18 cellular contexts compared by ENCODE assay signal in genomic region chr2:95017836-95018235, GRCh38. TPM values are rescaled to one million over a fixed set of nuclear protein-coding genes. Genes with fewer than 3 reads are reported as not detected.
DNase-seq lines count a peak whose midpoint lies in the region; ATAC-seq and TF ChIP-seq lines count a peak whose summit lies in the region.
"Had no signal": no experiment of that assay in that cellular context is flagged by ENCODE, and none has a peak within 500 bp of the region (broad histone marks: within the 10 kb centered on the region; RNA-seq: fewer than 3 reads in every experiment).

No MANE protein-coding gene starts in this region.

- H2BK120ac ChIP-seq in neuronal stem cell (ENCODE audit: low read depth, low read length): no peak overlapping the region

- POLR2A ChIA-PET in activated naive CD8-positive, alpha-beta T cell treated with anti-CD3 and anti-CD28 coated beads, Interleukin-2, amount 10 ng/mL, durations not matched to agents 7 days and 5 days (lab: Charles Lee): no interaction called here

- no peak overlapping the region for H2BK15ac ChIP-seq in neuronal stem cell (ENCODE audit: low read length)

- H3K4ac ChIP-seq in neuronal stem cell (ENCODE audit: low read length): no peak overlapping the region

- peak overlapping the region; percentile 13 for H2AK5ac ChIP-seq in neuronal stem cell (ENCODE audit: low read depth, low read length)

- H3K4me3 Mint-ChIP-seq in activated naive CD8-positive, alpha-beta T cell treated with anti-CD3 and anti-CD28 coated beads, Interleukin-2, amount 10 ng/mL, durations not matched to agents 7 days and 5 days: no peak overlapping the region
- no peak overlapping the region for H3K4me3 Mint-ChIP-seq in activated naive CD8-positive, alpha-beta T cell treated with anti-CD3 and anti-CD28 coated beads, Interleukin-2, amount 50 U/mL, for 24 hours
- H3K4me3 Mint-ChIP-seq: CD8-positive, alpha-beta memory T cell had no signal

- H3K27me3 ChIP-seq in esophagus squamous epithelium (peaks cover 0 to 16% (median 0%) of the 10 kb centered on the region in 4 donors), neuronal stem cell (ENCODE audit: control insufficient read depth in 3 of 3, insufficient read depth in 3 of 3, low read depth in 1 of 3, low read length in 3 of 3) (peaks cover 0 to 54% (median 4%) of the 10 kb centered on the region in 3 experiments)

- TF ChIP-seq CTCF in esophagus squamous epithelium (IDR thresholded peaks at IDR 0.05): no peak

- H3K4me1 Mint-ChIP-seq in activated naive CD8-positive, alpha-beta T cell treated with anti-CD3 and anti-CD28 coated beads, Interleukin-2, amount 10 ng/mL, durations not matched to agents 7 days and 5 days: peaks cover 37% of the 10 kb centered on the region
- H3K4me1 Mint-ChIP-seq in activated naive CD8-positive, alpha-beta T cell treated with anti-CD3 and anti-CD28 coated beads, Interleukin-2, amount 50 U/mL, for 24 hours: peaks cover 22% of the 10 kb centered on the region

- ATAC-seq in activated naive CD8-positive, alpha-beta T cell treated with anti-CD3 and anti-CD28 coated beads, Interleukin-2, amount 10 ng/mL, durations not matched to agents 7 days and 5 days (ENCODE audit: low read depth): no peak
- ATAC-seq in activated naive CD8-positive, alpha-beta T cell treated with anti-CD3 and anti-CD28 coated beads, Interleukin-2, amount 50 U/mL, for 24 hours: no peak
- no peak for ATAC-seq in HG03342 (IDR thresholded peaks at IDR 0.05; ENCODE audit: unreplicated experiment)

- no peak for TF ChIP-seq POLR2A in esophagus squamous epithelium (IDR thresholded peaks at IDR 0.05)

- H2BK12ac ChIP-seq in neuronal stem cell (ENCODE audit: low read length): no peak overlapping the region

- 80 to 92% methylated on average over 8 to 9 of the region's 12 CpGs for WGBS in esophagus squamous epithelium, 2 donors
- no CpG with 5 or more reads among the region's 12 CpGs for WGBS in neuronal stem cell (ENCODE audit: extremely low coverage in 2 of 2, insufficient read length in 2 of 2, insufficient replicate concordance in 1 of 2), 2 donors

- peak overlapping the region; percentile 30 for H3K27ac Mint-ChIP-seq in activated naive CD8-positive, alpha-beta T cell treated with anti-CD3 and anti-CD28 coated beads, Interleukin-2, amount 10 ng/mL, durations not matched to agents 7 days and 5 days
- H3K27ac Mint-ChIP-seq in activated naive CD8-positive, alpha-beta T cell treated with anti-CD3 and anti-CD28 coated beads, Interleukin-2, amount 50 U/mL, for 24 hours: no peak overlapping the region
- H3K27ac Mint-ChIP-seq: CD8-positive, alpha-beta memory T cell had no signal

- peak overlapping the region; percentile 21 for H3K14ac ChIP-seq in neuronal stem cell (ENCODE audit: low read length)

- H3K9me3 ChIP-seq in esophagus squamous epithelium: no peaks in the 10 kb centered on the region
- H3K9me3 ChIP-seq in neuronal stem cell (replicated peaks in 1 of 2; ENCODE audit: control insufficient read depth in 2 of 2, insufficient read depth in 1 of 2, low read depth in 1 of 2, low read length in 2 of 2): no peaks in the 10 kb centered on the region
- H3K9me3 ChIP-seq: BLaER1, Caco-2 had no signal

- H3K36me3 ChIP-seq in esophagus squamous epithelium (no peaks in the 10 kb centered on the region), neuronal stem cell (replicated peaks in 1 of 2; ENCODE audit: control insufficient read depth in 2 of 2, insufficient read depth in 2 of 2, low read length in 2 of 2) (no peaks in the 10 kb centered on the region)
- H3K36me3 ChIP-seq: BLaER1 had no signal

- H3K4me2 ChIP-seq in neuronal stem cell (ENCODE audit: insufficient read depth, low read length, poor library complexity, severe bottlenecking): no peak overlapping the region
- H3K4me2 ChIP-seq: BLaER1 had no signal

- H3K79me1 ChIP-seq in neuronal stem cell (ENCODE audit: low read depth, low read length): no peaks in the 10 kb centered on the region

- H3K27ac ChIP-seq in esophagus squamous epithelium (peak overlapping the region; percentile 75 to 91 (median 88)), neuronal stem cell (replicated peaks; ENCODE audit: low read length) (no peak overlapping the region), temporal lobe (ENCODE audit: low read depth, low read length) (peak overlapping the region; percentile 58)
- H3K27ac ChIP-seq: BLaER1, GM23248 had no signal

- no peaks in the 10 kb centered on the region for H3K9me3 Mint-ChIP-seq in activated naive CD8-positive, alpha-beta T cell treated with anti-CD3 and anti-CD28 coated beads, Interleukin-2, amount 10 ng/mL, durations not matched to agents 7 days and 5 days
- no peaks in the 10 kb centered on the region for H3K9me3 Mint-ChIP-seq in activated naive CD8-positive, alpha-beta T cell treated with anti-CD3 and anti-CD28 coated beads, Interleukin-2, amount 50 U/mL, for 24 hours
- H3K9me3 Mint-ChIP-seq: CD8-positive, alpha-beta memory T cell had no signal

- intact Hi-C loops in esophagus squamous epithelium (cut with DNase I): no loop called here

- H4K8ac ChIP-seq in neuronal stem cell (ENCODE audit: low read depth, low read length): no peak overlapping the region

- H3K36me3 Mint-ChIP-seq in activated naive CD8-positive, alpha-beta T cell treated with anti-CD3 and anti-CD28 coated beads, Interleukin-2, amount 10 ng/mL, durations not matched to agents 7 days and 5 days: no peaks in the 10 kb centered on the region
- no peaks in the 10 kb centered on the region for H3K36me3 Mint-ChIP-seq in activated naive CD8-positive, alpha-beta T cell treated with anti-CD3 and anti-CD28 coated beads, Interleukin-2, amount 50 U/mL, for 24 hours (ENCODE audit: low read depth)
- H3K36me3 Mint-ChIP-seq: CD8-positive, alpha-beta memory T cell had no signal

- H2AFZ ChIP-seq in neuronal stem cell (ENCODE audit: low read length): no peak overlapping the region
- H2AFZ ChIP-seq: GM23248 had no signal

- H3K18ac ChIP-seq in neuronal stem cell (ENCODE audit: low read length): peak overlapping the region; percentile 49

- H2BK5ac ChIP-seq in neuronal stem cell (ENCODE audit: low read length): no peak overlapping the region

- H4K91ac ChIP-seq in neuronal stem cell (ENCODE audit: low read depth, low read length, poor library complexity): no peak overlapping the region

- no peak overlapping the region for H3K23ac ChIP-seq in neuronal stem cell (ENCODE audit: low read depth, low read length, poor library complexity)

- no peak overlapping the region for H3K4me3 ChIP-seq in esophagus squamous epithelium
- no peak overlapping the region for H3K4me3 ChIP-seq in neuronal stem cell (ENCODE audit: low read length in 2 of 2)
- H3K4me3 ChIP-seq: BLaER1, GM23248 had no signal

- H3K4me1 ChIP-seq in esophagus squamous epithelium: peaks cover 13 to 82% (median 26%) of the 10 kb centered on the region in 3 donors
- H3K4me1 ChIP-seq in neuronal stem cell (ENCODE audit: control insufficient read depth in 2 of 2, insufficient read depth in 1 of 2, low read depth in 1 of 2, low read length in 2 of 2): no peaks in the 10 kb centered on the region
- H3K4me1 ChIP-seq: Caco-2 had no signal

- peaks cover 2% of the 10 kb centered on the region for H3K27me3 Mint-ChIP-seq in activated naive CD8-positive, alpha-beta T cell treated with anti-CD3 and anti-CD28 coated beads, Interleukin-2, amount 10 ng/mL, durations not matched to agents 7 days and 5 days
- H3K27me3 Mint-ChIP-seq in activated naive CD8-positive, alpha-beta T cell treated with anti-CD3 and anti-CD28 coated beads, Interleukin-2, amount 50 U/mL, for 24 hours: no peaks in the 10 kb centered on the region

- no peak overlapping the region for H3K9ac ChIP-seq in neuronal stem cell (ENCODE audit: low read depth, low read length, poor library complexity)
- H3K9ac ChIP-seq: BLaER1, GM23248 had no signal

- DNase-seq in activated naive CD8-positive, alpha-beta T cell treated with anti-CD3 and anti-CD28 coated beads, Interleukin-2, amount 10 ng/mL, durations not matched to agents 7 days and 5 days: no peak
- no peak for DNase-seq in activated naive CD8-positive, alpha-beta T cell treated with anti-CD3 and anti-CD28 coated beads, Interleukin-2, amount 50 U/mL, for 24 hours
- no peak for DNase-seq in esophagus squamous epithelium (lab: John Stamatoyannopoulos, UW)
- no peak for DNase-seq in neuronal stem cell (ENCODE audit: low spot score)
- DNase-seq in NCI-H2227 treated with DMSO at 0.1 percent for 48 hours (lab: John Stamatoyannopoulos, UW): no peak
- DNase-seq in DMS114 treated with DMSO at 0.1 percent for 48 hours (lab: John Stamatoyannopoulos, UW; ENCODE audit: unreplicated experiment): no peak
- DNase-seq: 8988T; AML-193; Caco-2; CD8-positive, alpha-beta memory T cell; DMS53; GF-D8; GM23248; H7 had no signal

RNA-seq across cellular contexts. Expression of gene MAL, which starts 7.7 kb away (rescaled TPM):
- total RNA-seq in activated naive CD8-positive, alpha-beta T cell treated with anti-CD3 and anti-CD28 coated beads, Interleukin-2, amount 10 ng/mL, durations not matched to agents 7 days and 5 days: 100 to 1,000 TPM; 174 to 184 TPM
- total RNA-seq in esophagus squamous epithelium (1,000 to 10,000 TPM in 1 of 4 donors, 100 to 1,000 TPM in 3; 469 to 1,903 (median 516) TPM), temporal lobe (not detected)
- 0.18 TPM for polyA plus RNA-seq in neuronal stem cell (2013, experiment 1 of 2)
- 0.19 TPM for polyA plus RNA-seq in neuronal stem cell (2013, experiment 2 of 2)
- total RNA-seq: Caco-2, GM23248, HT-29 had no signal
- polyA plus RNA-seq: GM23248 had no signal

Comparison
In these comparisons a context has a peak if more than half of its experiments do, and no peak if none do; other contexts are left out.
1. RNA of gene MAL, which starts 7.7 kb away (total RNA-seq): 469 to 1,903 TPM in esophagus squamous epithelium and 174 to 184 TPM in activated naive CD8-positive, alpha-beta T cell treated with anti-CD3 and anti-CD28 coated beads, Interleukin-2, amount 10 ng/mL, durations not matched to agents 7 days and 5 days; not detected in temporal lobe (single experiment); every median in the first group is over 100 times any median in the second.